ENCODE assay signal across 1 cellular context in genomic region chr6:25726122-25726911, GRCh38.
A peak's percentile ranks its signal among the peaks of the same experiment; 100 is the strongest.
TF ChIP-seq lines count a peak whose summit lies in the region.

No MANE protein-coding gene starts in this region.

TF ChIP-seq in K562, 482 proteins besides CTCF, POLR2A, EP300 and RAD21 (continued from another document and continues in another):
- no peak for TF ChIP-seq ZNF407 (IDR thresholded peaks at IDR 0.05; ENCODE audit: low read depth)
- no peak for TF ChIP-seq RFX7 (CRISPR knock-in tag; IDR thresholded peaks at IDR 0.05)
- no peak for TF ChIP-seq FOXJ3 (CRISPR knock-in tag; IDR thresholded peaks at IDR 0.05)
- TF ChIP-seq SFPQ (IDR thresholded peaks at IDR 0.05; ENCODE audit: low read depth, low read length), result no peak
- no peak for TF ChIP-seq E2F1 (CRISPR knock-in tag; IDR thresholded peaks at IDR 0.05)
- TF ChIP-seq ADNP (tag; IDR thresholded peaks at IDR 0.05), result no peak
- TF ChIP-seq POLR2H (tag; IDR thresholded peaks at IDR 0.05; ENCODE audit: low read depth), result peak; percentile 90
- no peak for TF ChIP-seq HES1 (IDR thresholded peaks at IDR 0.05; ENCODE audit: low read depth)
- no peak for TF ChIP-seq ZNF699 (CRISPR knock-in tag; IDR thresholded peaks at IDR 0.05; ENCODE audit: insufficient replicate concordance)
- TF ChIP-seq, protein P1, sequence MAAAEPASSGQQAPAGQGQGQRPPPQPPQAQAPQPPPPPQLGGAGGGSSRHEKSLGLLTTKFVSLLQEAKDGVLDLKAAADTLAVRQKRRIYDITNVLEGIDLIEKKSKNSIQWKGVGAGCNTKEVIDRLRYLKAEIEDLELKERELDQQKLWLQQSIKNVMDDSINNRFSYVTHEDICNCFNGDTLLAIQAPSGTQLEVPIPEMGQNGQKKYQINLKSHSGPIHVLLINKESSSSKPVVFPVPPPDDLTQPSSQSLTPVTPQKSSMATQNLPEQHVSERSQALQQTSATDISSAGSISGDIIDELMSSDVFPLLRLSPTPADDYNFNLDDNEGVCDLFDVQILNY (CRISPR knock-in tag; IDR thresholded peaks at IDR 0.05), result no peak
- no peak for TF ChIP-seq SP1 (CRISPR knock-in tag; IDR thresholded peaks at IDR 0.05)
- no peak for TF ChIP-seq ETV6 (IDR thresholded peaks at IDR 0.05; ENCODE audit: borderline replicate concordance in 1 of 2, low read depth in 2 of 2, low read length in 1 of 2)
- TF ChIP-seq ETV6 (CRISPR knock-in tag; IDR thresholded peaks at IDR 0.05; ENCODE audit: borderline replicate concordance), result no peak
- no peak for TF ChIP-seq NBN (IDR thresholded peaks at IDR 0.05; ENCODE audit: low read depth)
- no peak for TF ChIP-seq PRMT5 (CRISPR knock-in tag; IDR thresholded peaks at IDR 0.05)
- no peak for TF ChIP-seq COPS2 (conservative IDR thresholded peaks at IDR 0.05)
- peak; percentile 66 for TF ChIP-seq CHD2 (IDR thresholded peaks at IDR 0.05; ENCODE audit: low read depth, low read length)
- no peak for TF ChIP-seq SMAD2 (IDR thresholded peaks at IDR 0.05; ENCODE audit: low read depth, low read length)
- peak; percentile 80 for TF ChIP-seq GTF2A2 (tag; IDR thresholded peaks at IDR 0.05)
- no peak for TF ChIP-seq NR1H2 (CRISPR knock-in tag; IDR thresholded peaks at IDR 0.05)
- TF ChIP-seq RCOR1 (IDR thresholded peaks at IDR 0.05; ENCODE audit: borderline replicate concordance in 1 of 2, low read depth in 2 of 2, low read length in 2 of 2), result no peak
- TF ChIP-seq POLR3G (IDR thresholded peaks at IDR 0.05; ENCODE audit: extremely low read depth, insufficient read length, insufficient replicate concordance), result no peak
- TF ChIP-seq ZBTB2 (IDR thresholded peaks at IDR 0.05), result no peak
- TF ChIP-seq ZNF445 (CRISPR knock-in tag; IDR thresholded peaks at IDR 0.05; ENCODE audit: low read depth), result no peak
- TF ChIP-seq ARID3A (IDR thresholded peaks at IDR 0.05; ENCODE audit: borderline replicate concordance, low read depth, low read length), result no peak
- TF ChIP-seq MCM2 (IDR thresholded peaks at IDR 0.05; ENCODE audit: low read depth), result no peak
- no peak for TF ChIP-seq HLTF (IDR thresholded peaks at IDR 0.05)
- TF ChIP-seq, protein P2, sequence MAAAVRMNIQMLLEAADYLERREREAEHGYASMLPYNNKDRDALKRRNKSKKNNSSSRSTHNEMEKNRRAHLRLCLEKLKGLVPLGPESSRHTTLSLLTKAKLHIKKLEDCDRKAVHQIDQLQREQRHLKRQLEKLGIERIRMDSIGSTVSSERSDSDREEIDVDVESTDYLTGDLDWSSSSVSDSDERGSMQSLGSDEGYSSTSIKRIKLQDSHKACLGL (CRISPR knock-in tag; IDR thresholded peaks at IDR 0.05; ENCODE audit: borderline replicate concordance, poor library complexity, severe bottlenecking), result no peak
- TF ChIP-seq RNF219 (CRISPR knock-in tag; IDR thresholded peaks at IDR 0.05), result no peak
- TF ChIP-seq CREM (IDR thresholded peaks at IDR 0.05; ENCODE audit: low read depth), result no peak
- TF ChIP-seq YY1 (IDR thresholded peaks at IDR 0.05; ENCODE audit: borderline replicate concordance in 1 of 3, control insufficient read depth in 1 of 3, extremely low read depth in 1 of 3, insufficient read depth in 3 of 3, insufficient read length in 1 of 3, insufficient replicate concordance in 2 of 3, low read depth in 1 of 3, low read length in 2 of 3), result peak in 1 of 3 experiments; percentile 9
- no peak for TF ChIP-seq SRF (CRISPR knock-in tag; IDR thresholded peaks at IDR 0.05)
- no peak for TF ChIP-seq KLF16 (IDR thresholded peaks at IDR 0.05)
- no peak for TF ChIP-seq CEBPG (CRISPR knock-in tag; IDR thresholded peaks at IDR 0.05)
- TF ChIP-seq CEBPG (tag; conservative IDR thresholded peaks at IDR 0.05 in 1 of 2, IDR thresholded peaks at IDR 0.05 in 1 of 2), result no peak
- TF ChIP-seq ZNF41 (CRISPR knock-in tag; conservative IDR thresholded peaks at IDR 0.05), result no peak
- TF ChIP-seq SIN3B (IDR thresholded peaks at IDR 0.05; ENCODE audit: low read depth), result no peak
- no peak for TF ChIP-seq THRAP3 (IDR thresholded peaks at IDR 0.05; ENCODE audit: borderline replicate concordance)
- 0 out of 2 replicates have a peak, but pooled peaks have one; percentile 28 for TF ChIP-seq SUPT5H (IDR thresholded peaks at IDR 0.05)
- peak; percentile 25; the same call in 1 of the 2 replicates for TF ChIP-seq CXXC5 (CRISPR knock-in tag; IDR thresholded peaks at IDR 0.05)
- no peak for TF ChIP-seq MIER1 (IDR thresholded peaks at IDR 0.05; ENCODE audit: low read depth)
- TF ChIP-seq RHOXF2B (CRISPR knock-in tag; conservative IDR thresholded peaks at IDR 0.05), result no peak
- TF ChIP-seq, protein P3, sequence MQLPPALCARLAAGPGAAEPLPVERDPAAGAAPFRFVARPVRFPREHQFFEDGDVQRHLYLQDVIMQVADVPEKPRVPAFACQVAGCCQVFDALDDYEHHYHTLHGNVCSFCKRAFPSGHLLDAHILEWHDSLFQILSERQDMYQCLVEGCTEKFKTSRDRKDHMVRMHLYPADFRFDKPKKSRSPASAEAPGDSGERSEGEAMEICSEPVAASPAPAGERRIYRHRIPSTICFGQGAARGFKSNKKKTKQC (CRISPR knock-in tag; IDR thresholded peaks at IDR 0.05), result no peak
